In the genomic region with DNA sequence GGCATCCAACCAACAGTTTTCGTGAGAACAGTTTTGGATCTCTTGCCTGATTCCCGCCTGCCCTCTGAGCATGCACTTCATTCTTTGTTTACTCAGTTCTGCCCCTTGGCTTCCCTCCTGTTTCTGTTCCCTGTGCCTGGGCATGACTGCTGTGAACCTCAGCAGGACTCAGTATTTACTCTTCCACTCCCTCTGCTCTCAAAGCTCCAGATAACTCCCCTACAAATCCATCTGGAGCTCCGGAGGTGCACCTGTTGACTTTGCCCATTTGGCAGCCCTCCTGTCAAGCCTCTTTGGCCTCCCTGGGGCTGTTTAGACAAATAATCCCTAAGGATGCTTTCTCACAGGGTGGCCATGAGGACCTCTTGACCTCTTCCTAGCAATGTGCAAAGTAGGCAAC, we compare ENCODE assay signal across 1 cellular context.
TF ChIP-seq lines count a peak whose summit lies in the region.

No MANE protein-coding gene starts in this region.

TF ChIP-seq in IMR-90, 13 proteins besides CTCF, POLR2A, EP300 and RAD21 (continued from another document):
- TF ChIP-seq ELK1 (IDR thresholded peaks at IDR 0.05; ENCODE audit: borderline replicate concordance, low read depth, low read length) (no peak), MXI1 (IDR thresholded peaks at IDR 0.05; ENCODE audit: borderline replicate concordance, low read depth, low read length) (no peak), NFE2L2 (IDR thresholded peaks at IDR 0.05; ENCODE audit: low read depth, low read length) (no peak), SMC3 (IDR thresholded peaks at IDR 0.05; ENCODE audit: low read depth, low read length) (no peak)
TF ChIP-seq in IMR-90: peak in this region for 0.
